8 cellular contexts compared by ENCODE assay signal in the genomic region with DNA sequence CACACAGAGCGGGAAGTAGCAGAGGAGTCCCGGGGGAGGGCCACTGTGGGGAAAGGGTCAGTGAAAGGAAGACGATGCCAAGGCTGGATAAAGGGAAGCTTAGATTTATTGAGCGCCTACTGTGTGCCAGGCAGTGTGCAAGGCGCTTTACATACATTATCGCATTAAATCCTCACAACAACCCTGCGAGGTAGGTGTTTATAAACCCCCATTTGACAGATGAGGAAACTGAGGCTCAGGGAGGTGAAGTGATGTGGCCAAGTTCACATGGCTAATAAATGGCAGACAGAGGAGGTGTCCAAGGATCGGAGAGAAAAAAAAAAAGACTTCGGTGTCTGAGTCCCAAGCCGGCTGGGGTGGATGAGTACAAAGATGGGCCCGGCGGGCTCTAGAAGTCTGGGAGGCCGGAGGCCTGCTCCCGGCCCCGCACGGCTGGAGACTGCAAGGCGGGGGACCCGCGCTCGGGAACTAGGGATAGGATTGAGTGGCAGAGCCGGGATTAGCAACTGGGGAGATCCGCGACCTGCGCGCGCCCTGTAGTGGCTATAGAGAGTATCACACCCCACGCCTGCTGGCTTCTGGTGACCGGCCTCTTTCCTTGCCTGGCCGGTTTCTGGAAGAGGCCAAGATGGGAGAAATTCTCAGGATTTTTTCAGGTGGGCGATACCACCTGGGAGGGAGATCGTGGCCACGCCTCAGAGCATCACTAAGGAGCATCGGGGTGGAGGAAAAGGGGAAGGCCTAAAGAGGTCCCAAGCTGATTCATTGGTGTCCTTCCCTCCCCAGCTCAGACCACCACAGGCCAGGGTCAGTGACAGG. TPM values are rescaled to one million over a fixed set of nuclear protein-coding genes. Genes with fewer than 3 reads are reported as not detected.
DNase-seq lines count a peak whose midpoint lies in the region; ATAC-seq and TF ChIP-seq lines count a peak whose summit lies in the region.

No MANE protein-coding gene starts in this region.

- H3K9me3 Mint-ChIP-seq in activated CD8-positive, alpha-beta T cell treated with anti-CD3 and anti-CD28 coated beads, Interleukin-2, amount 10 ng/mL, durations not matched to agents 7 days and 5 days (ENCODE audit: insufficient read depth): no peaks in the 10 kb centered on the region
- peaks cover 0 to 4% (median 0%) of the 10 kb centered on the region in 11 donors for H3K9me3 Mint-ChIP-seq in naive thymus-derived CD4-positive, alpha-beta T cell

- peaks cover 5% of the 10 kb centered on the region for H3K36me3 Mint-ChIP-seq in activated CD8-positive, alpha-beta T cell treated with anti-CD3 and anti-CD28 coated beads, Interleukin-2, amount 10 ng/mL, durations not matched to agents 7 days and 5 days (ENCODE audit: low read depth)
- peaks cover 0 to 2% (median 0%) of the 10 kb centered on the region in 5 donors for H3K36me3 Mint-ChIP-seq in naive thymus-derived CD4-positive, alpha-beta T cell

- 7% methylated on average over 31 of the region's 33 CpGs for WGBS in esophagus muscularis mucosa

- peaks cover 58% of the 10 kb centered on the region for H3K27me3 Mint-ChIP-seq in activated CD8-positive, alpha-beta T cell treated with anti-CD3 and anti-CD28 coated beads, Interleukin-2, amount 10 ng/mL, durations not matched to agents 7 days and 5 days (ENCODE audit: low read depth)
- peaks cover 48 to 75% (median 56%) of the 10 kb centered on the region in 5 donors for H3K27me3 Mint-ChIP-seq in naive thymus-derived CD4-positive, alpha-beta T cell

- no peak for TF ChIP-seq EP300 in esophagus muscularis mucosa (IDR thresholded peaks at IDR 0.05)

- intact Hi-C loops in esophagus muscularis mucosa (cut with DNase I) (no loop called here), vagina (cut with DNase I) (no loop called here)
- intact Hi-C loops in naive thymus-derived CD4-positive, alpha-beta T cell (cut with micrococcal nuclease): loop anchor here (1.0 to 2.0 kb wide), 4 partner anchors 14 to 143 kb away; a partner anchor contains a TSS

- H3K4me1 Mint-ChIP-seq in activated CD8-positive, alpha-beta T cell treated with anti-CD3 and anti-CD28 coated beads, Interleukin-2, amount 10 ng/mL, durations not matched to agents 7 days and 5 days (ENCODE audit: low read depth): peaks cover 36% of the 10 kb centered on the region
- H3K4me1 Mint-ChIP-seq in naive thymus-derived CD4-positive, alpha-beta T cell: peaks cover 24 to 39% (median 32%) of the 10 kb centered on the region in 7 donors

- H3K27ac ChIP-seq in esophagus muscularis mucosa (replicated peaks in 1 of 4) (no peak overlapping the region), vagina (no peak overlapping the region)
- no peak overlapping the region for H3K27ac ChIP-seq in naive thymus-derived CD4-positive, alpha-beta T cell (ENCODE audit: low read depth, low read length)

- TF ChIP-seq CTCF in esophagus muscularis mucosa (IDR thresholded peaks at IDR 0.05) (peak; percentile 84 to 96 (median 86)), vagina (IDR thresholded peaks at IDR 0.05) (peak; percentile 43 to 66 (median 44))

- H3K27ac Mint-ChIP-seq in activated CD8-positive, alpha-beta T cell treated with anti-CD3 and anti-CD28 coated beads, Interleukin-2, amount 10 ng/mL, durations not matched to agents 7 days and 5 days: no peak overlapping the region
- H3K27ac Mint-ChIP-seq in naive thymus-derived CD4-positive, alpha-beta T cell: peak overlapping the region in 2 of 9 donors; percentile 31 to 90

- DNase-seq in COR-L47 (lab: John Stamatoyannopoulos, UW): peak; percentile 82
- peak; percentile 93 for DNase-seq in HEK293T (ENCODE audit: extremely low spot score)
- peak; percentile 62 to 86 for DNase-seq in NCI-H446 (lab: John Stamatoyannopoulos, UW)
- peak; percentile 64 for DNase-seq in activated CD8-positive, alpha-beta T cell treated with anti-CD3 and anti-CD28 coated beads, Interleukin-2, amount 10 ng/mL, durations not matched to agents 7 days and 5 days
- peak; percentile 96 for DNase-seq in esophagus muscularis mucosa (ENCODE audit: extremely low spot score)
- peak in 3 of 9 donors; percentile 36 to 56 (median 54) for DNase-seq in naive thymus-derived CD4-positive, alpha-beta T cell
- no peak for DNase-seq in vagina (ENCODE audit: extremely low spot score in 2 of 2)

- POLR2A ChIA-PET in HEK293T (lab: Yijun Ruan, JAX): no interaction called here
- POLR2A ChIA-PET in activated CD8-positive, alpha-beta T cell treated with anti-CD3 and anti-CD28 coated beads, Interleukin-2, amount 10 ng/mL, durations not matched to agents 7 days and 5 days (lab: Charles Lee): no interaction called here
- POLR2A ChIA-PET in naive thymus-derived CD4-positive, alpha-beta T cell (lab: Charles Lee): interaction anchor here (0.7 to 1.5 kb wide), 3 partner anchors 14 to 142 kb away, joined by 3 to 4 read pairs (median 4); a partner anchor contains a TSS

- peak; percentile 43 for ATAC-seq in activated CD8-positive, alpha-beta T cell treated with anti-CD3 and anti-CD28 coated beads, Interleukin-2, amount 10 ng/mL, durations not matched to agents 7 days and 5 days
- peak; percentile 51 for ATAC-seq in naive thymus-derived CD4-positive, alpha-beta T cell
- ATAC-seq in GM21576 (IDR thresholded peaks at IDR 0.05; ENCODE audit: unreplicated experiment): no peak

- peaks cover 35 to 55% (median 49%) of the 10 kb centered on the region in 4 donors for H3K4me1 ChIP-seq in esophagus muscularis mucosa
- peaks cover 13 to 26% of the 10 kb centered on the region in 2 donors for H3K4me1 ChIP-seq in naive thymus-derived CD4-positive, alpha-beta T cell (ENCODE audit: control insufficient read depth in 2 of 2, insufficient read depth in 2 of 2, low read length in 2 of 2)
- peaks cover 47% of the 10 kb centered on the region for H3K4me1 ChIP-seq in vagina

- H3K9me3 ChIP-seq in esophagus muscularis mucosa: no peaks in the 10 kb centered on the region
- H3K9me3 ChIP-seq in naive thymus-derived CD4-positive, alpha-beta T cell (ENCODE audit: control insufficient read depth in 2 of 3, low read length in 3 of 3): no peaks in the 10 kb centered on the region
- no peaks in the 10 kb centered on the region for H3K9me3 ChIP-seq in vagina

- no peak overlapping the region for H3K4me3 Mint-ChIP-seq in activated CD8-positive, alpha-beta T cell treated with anti-CD3 and anti-CD28 coated beads, Interleukin-2, amount 10 ng/mL, durations not matched to agents 7 days and 5 days
- H3K4me3 Mint-ChIP-seq in naive thymus-derived CD4-positive, alpha-beta T cell: peak overlapping the region in 9 of 10 donors; percentile 15 to 81 (median 71)

- TF ChIP-seq POLR2A in esophagus muscularis mucosa (IDR thresholded peaks at IDR 0.05; ENCODE audit: low read depth) (no peak), vagina (IDR thresholded peaks at IDR 0.05) (no peak)

- CTCF ChIA-PET in HEK293T (lab: Yijun Ruan, JAX): interaction anchor here (0.6 to 1.0 kb wide), 3 partner anchors 10 to 130 kb away, joined by 3 to 4 read pairs (median 3); a partner anchor contains a TSS
- CTCF ChIA-PET in activated CD8-positive, alpha-beta T cell treated with anti-CD3 and anti-CD28 coated beads, Interleukin-2, amount 10 ng/mL, durations not matched to agents 7 days and 5 days (lab: Charles Lee): interaction anchor here (0.7 to 3.7 kb wide), 16 partner anchors 9 to 143 kb away, joined by 3 to 46 read pairs (median 4); a partner anchor contains a TSS
- CTCF ChIA-PET in naive thymus-derived CD4-positive, alpha-beta T cell (lab: Charles Lee): interaction anchor here (0.6 to 1.3 kb wide), 5 partner anchors 13 to 203 kb away, joined by 3 to 6 read pairs (median 4); no protein-coding TSS in a partner anchor

- H3K36me3 ChIP-seq in esophagus muscularis mucosa (peaks cover 0 to 2% (median 0%) of the 10 kb centered on the region in 4 donors), vagina (no peaks in the 10 kb centered on the region)
- no peaks in the 10 kb centered on the region for H3K36me3 ChIP-seq in naive thymus-derived CD4-positive, alpha-beta T cell (ENCODE audit: control insufficient read depth in 2 of 3, insufficient read depth in 3 of 3, low read length in 3 of 3)

- H3K4me3 ChIP-seq in esophagus muscularis mucosa: peak overlapping the region; percentile 30 to 43 (median 32)
- no peak overlapping the region for H3K4me3 ChIP-seq in naive thymus-derived CD4-positive, alpha-beta T cell (ENCODE audit: low read length)
- H3K4me3 ChIP-seq in vagina: peak overlapping the region in 1 of 2 donors; percentile 22

- peaks cover 6 to 97% (median 44%) of the 10 kb centered on the region in 4 donors for H3K27me3 ChIP-seq in esophagus muscularis mucosa
- H3K27me3 ChIP-seq in naive thymus-derived CD4-positive, alpha-beta T cell (ENCODE audit: control insufficient read depth in 2 of 2, insufficient read depth in 2 of 2, low read length in 2 of 2): peaks cover 0 to 25% of the 10 kb centered on the region in 2 donors
- peaks cover 7% of the 10 kb centered on the region for H3K27me3 ChIP-seq in vagina

RNA-seq across cellular contexts. Expression of a gene that starts 3.9 kb away (rescaled TPM):
- under 1 TPM; 0.39 to 0.42 TPM for total RNA-seq in activated CD8-positive, alpha-beta T cell treated with anti-CD3 and anti-CD28 coated beads, Interleukin-2, amount 10 ng/mL, durations not matched to agents 7 days and 5 days
- total RNA-seq in esophagus muscularis mucosa (under 1 TPM in 1 of 4 donors, not detected in 3; 0.11 TPM), vagina (not detected)
- total RNA-seq in naive thymus-derived CD4-positive, alpha-beta T cell: under 1 TPM in 3 of 5 experiments, not detected in 2; 0.19 to 0.71 (median 0.27) TPM
- not detected for polyA plus RNA-seq in naive thymus-derived CD4-positive, alpha-beta T cell

RNA-seq across cellular contexts. Expression of a gene that starts 17.1 kb away (rescaled TPM):
- total RNA-seq in activated CD8-positive, alpha-beta T cell treated with anti-CD3 and anti-CD28 coated beads, Interleukin-2, amount 10 ng/mL, durations not matched to agents 7 days and 5 days: 1 to 10 TPM in 1 of 2 experiments, under 1 TPM in 1; 0.81 to 1.1 TPM
- total RNA-seq in esophagus muscularis mucosa (not detected), vagina (not detected)
- total RNA-seq in naive thymus-derived CD4-positive, alpha-beta T cell: 1 to 10 TPM in 1 of 5 experiments, under 1 TPM in 3, not detected in 1; 0.30 to 1.5 (median 0.49) TPM
- polyA plus RNA-seq in naive thymus-derived CD4-positive, alpha-beta T cell: under 1 TPM in 1 of 2 donors, not detected in 1; 0.24 TPM

RNA-seq across cellular contexts. Expression of a gene that starts 23.3 kb away (rescaled TPM):
- total RNA-seq in activated CD8-positive, alpha-beta T cell treated with anti-CD3 and anti-CD28 coated beads, Interleukin-2, amount 10 ng/mL, durations not matched to agents 7 days and 5 days: 10 to 100 TPM; 57.5 to 59.8 TPM
- 10 to 100 TPM; 52.0 to 70.6 (median 64.3) TPM for total RNA-seq in esophagus muscularis mucosa
- 10 to 100 TPM; 34.0 to 74.4 (median 50.6) TPM for total RNA-seq in naive thymus-derived CD4-positive, alpha-beta T cell
- polyA plus RNA-seq in naive thymus-derived CD4-positive, alpha-beta T cell: 10 to 100 TPM; 39.4 to 49.6 TPM
- 67.0 TPM for total RNA-seq in vagina

RNA-seq across cellular contexts. Expression of a gene that starts 23.7 kb away (rescaled TPM):
- 1 to 10 TPM; 2.4 to 3.2 TPM for total RNA-seq in activated CD8-positive, alpha-beta T cell treated with anti-CD3 and anti-CD28 coated beads, Interleukin-2, amount 10 ng/mL, durations not matched to agents 7 days and 5 days
- total RNA-seq in esophagus muscularis mucosa (1 to 10 TPM in 2 of 4 donors, under 1 TPM in 2; 0.92 to 1.8 (median 1.1) TPM), vagina (4.7 TPM)
- total RNA-seq in naive thymus-derived CD4-positive, alpha-beta T cell: 10 to 100 TPM in 1 of 5 experiments, 1 to 10 TPM in 4; 1.8 to 10.7 (median 7.5) TPM
- polyA plus RNA-seq in naive thymus-derived CD4-positive, alpha-beta T cell: under 1 TPM; 0.07 to 0.15 TPM

RNA-seq across cellular contexts. Expression of a gene that starts 38.0 kb away (rescaled TPM):
- 100 to 1,000 TPM; 104 to 108 TPM for total RNA-seq in activated CD8-positive, alpha-beta T cell treated with anti-CD3 and anti-CD28 coated beads, Interleukin-2, amount 10 ng/mL, durations not matched to agents 7 days and 5 days
- total RNA-seq in esophagus muscularis mucosa (10 to 100 TPM; 42.8 to 71.9 (median 65.1) TPM), vagina (56.2 TPM)
- 100 to 1,000 TPM in 1 of 5 experiments, 10 to 100 TPM in 4; 48.7 to 137 (median 56.1) TPM for total RNA-seq in naive thymus-derived CD4-positive, alpha-beta T cell
- polyA plus RNA-seq in naive thymus-derived CD4-positive, alpha-beta T cell: 10 to 100 TPM; 15.9 to 21.9 TPM

Comparison
In these comparisons a context has a peak if more than half of its experiments do, and no peak if none do; other contexts are left out.
1. DNase-seq: peak in COR-L47 (single experiment), HEK293T (single experiment), NCI-H446 (2 of 2), activated CD8-positive, alpha-beta T cell treated with anti-CD3 and anti-CD28 coated beads, Interleukin-2, amount 10 ng/mL, durations not matched to agents 7 days and 5 days (single experiment) and esophagus muscularis mucosa (single experiment); none in vagina (0 of 2).
2. intact Hi-C loops: an anchor here in naive thymus-derived CD4-positive, alpha-beta T cell (1.0 to 2.0 kb wide); none called in esophagus muscularis mucosa and vagina.